ENCODE assay signal across 18 cellular contexts in the genomic region with DNA sequence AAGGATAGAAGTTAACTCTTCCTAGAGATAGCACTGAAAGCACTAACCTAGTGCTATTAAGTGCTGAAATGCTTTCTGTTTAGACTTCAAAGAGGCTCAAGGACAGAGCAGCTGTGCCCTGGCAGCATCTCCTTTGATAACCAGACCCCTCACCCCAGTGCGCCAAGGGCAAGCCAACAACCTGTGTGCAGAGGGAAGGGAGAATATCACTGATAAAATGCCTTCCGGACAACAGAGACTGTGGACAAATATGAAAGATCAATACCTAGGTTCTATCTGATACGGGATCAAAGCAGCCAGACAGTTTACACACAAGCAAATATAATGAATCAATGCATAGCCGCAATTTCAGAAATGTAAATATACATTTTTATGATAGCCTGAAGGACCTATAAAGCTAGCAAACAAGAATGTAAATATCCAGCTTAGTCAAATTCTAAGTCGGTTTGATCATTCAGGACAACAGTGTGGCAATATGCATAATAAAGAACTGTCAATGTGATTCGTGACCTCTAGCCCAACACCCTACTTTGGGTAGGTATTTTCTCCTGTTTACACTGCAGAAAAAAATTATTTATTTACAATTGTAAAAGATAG.
A peak's percentile ranks its signal among the peaks of the same experiment; 100 is the strongest.
DNase-seq lines count a peak whose midpoint lies in the region; ATAC-seq, FAIRE-seq and TF ChIP-seq lines count a peak whose summit lies in the region.
"Had no signal": no experiment of that assay in that cellular context is flagged by ENCODE, and none has a peak within 500 bp of the region (broad histone marks: within the 10 kb centered on the region; RNA-seq: fewer than 3 reads in every experiment).

No MANE protein-coding gene starts in this region.

- TF ChIP-seq RAD21 in H1 (IDR thresholded peaks at IDR 0.05 in 1 of 2, conservative IDR thresholded peaks at IDR 0.05 in 1 of 2; ENCODE audit: low read depth in 2 of 2, low read length in 2 of 2) = no peak

- no peaks in the 10 kb centered on the region for H3K23me2 ChIP-seq in H1 (ENCODE audit: low read depth, low read length)

- no peaks in the 10 kb centered on the region for H3K79me2 ChIP-seq in H1 (ENCODE audit: control insufficient read depth in 1 of 2, insufficient read depth in 2 of 2, low read length in 2 of 2)

- no peak overlapping the region for H3K4ac ChIP-seq in H1 (replicated peaks; ENCODE audit: insufficient read length, low read depth, low read length)

- no peak for ATAC-seq in effector memory CD8-positive, alpha-beta T cell (replicated peaks)

- H3K36me3 ChIP-seq in KOPT-K1 (ENCODE audit: insufficient read depth, low read length) (no peaks in the 10 kb centered on the region), H1 (ENCODE audit: control insufficient read depth in 2 of 4, insufficient read depth in 4 of 4, low read length in 3 of 4) (no peaks in the 10 kb centered on the region)
- H3K36me3 ChIP-seq: BLaER1 treated with 17β-estradiol and CSF1 and Interleukin-3, amounts not matched to agents 10 nM and 100 nM had no signal

- no peak overlapping the region for H3K27ac Mint-ChIP-seq in effector memory CD8-positive, alpha-beta T cell
- H3K27ac Mint-ChIP-seq: HFFc6 had no signal

- no peaks in the 10 kb centered on the region for H3K9me3 ChIP-seq in KOPT-K1 (ENCODE audit: insufficient read depth, low read length, poor library complexity, severe bottlenecking)
- H3K9me3 ChIP-seq in H1 (ENCODE audit: insufficient read depth in 2 of 2, low read depth in 1 of 2, low read length in 1 of 2) = no peaks in the 10 kb centered on the region

- H2BK120ac ChIP-seq in H1 (replicated peaks; ENCODE audit: low read depth, low read length) = no peak overlapping the region

- peak overlapping the region; percentile 54; the same call in 1 of the 2 replicates for H2BK15ac ChIP-seq in H1 (ENCODE audit: low read length)

- no peak for TF ChIP-seq POLR2A in H1 (IDR thresholded peaks at IDR 0.05; ENCODE audit: control extremely low read depth in 1 of 2, low read depth in 2 of 2, low read length in 2 of 2)

- 0 out of 2 replicates have a peak overlapping the region, but pooled peaks have one; percentile 57 for H2AK5ac ChIP-seq in H1 (ENCODE audit: low read depth, low read length)

- 0 out of 2 replicates have a peak overlapping the region, but pooled peaks have one; percentile 66 for H3K18ac ChIP-seq in H1 (ENCODE audit: extremely low read depth, low read length)

- no peak overlapping the region for H3K14ac ChIP-seq in H1 (ENCODE audit: insufficient read length)

- no peaks in the 10 kb centered on the region for H3K27me3 ChIP-seq in H1 (replicated peaks in 1 of 4; ENCODE audit: control insufficient read depth in 3 of 4, extremely low read depth in 1 of 4, insufficient read depth in 3 of 4, low read length in 3 of 4)
- H3K27me3 ChIP-seq: BLaER1 treated with 17β-estradiol and CSF1 and Interleukin-3, amounts not matched to agents 10 nM and 100 nM had no signal

- H3K4me2 ChIP-seq in H1 (ENCODE audit: insufficient read depth in 1 of 2, low read depth in 2 of 2, low read length in 2 of 2) = peak overlapping the region; percentile 30 to 33; a peak in 3 of 4 replicates
- H3K4me2 ChIP-seq: BLaER1 treated with 17β-estradiol and CSF1 and Interleukin-3, amounts not matched to agents 10 nM and 100 nM had no signal

- H3K4me3 ChIP-seq in H1 (ENCODE audit: extremely low read depth in 1 of 4, insufficient read depth in 2 of 4, low read depth in 3 of 4, low read length in 4 of 4) = no peak overlapping the region
- H3K4me3 ChIP-seq: BLaER1 treated with 17β-estradiol and CSF1 and Interleukin-3, amounts not matched to agents 10 nM and 100 nM had no signal

- no peak overlapping the region for H3K23ac ChIP-seq in H1 (ENCODE audit: insufficient read length)

- H3K79me1 ChIP-seq in H1 (ENCODE audit: low read depth, low read length) = no peaks in the 10 kb centered on the region

- H3K4me1 Mint-ChIP-seq in effector memory CD8-positive, alpha-beta T cell (ENCODE audit: low read depth in 2 of 2) = peaks cover 7 to 12% of the 10 kb centered on the region in 2 donors

- H3K27ac ChIP-seq in KOPT-K1 (ENCODE audit: low read depth, low read length, poor library complexity, severe bottlenecking) (peak overlapping the region; percentile 48), H1 (ENCODE audit: low read depth, low read length) (no peak overlapping the region)
- H3K27ac ChIP-seq: 22Rv1; BLaER1 treated with 17β-estradiol and CSF1 and Interleukin-3, amounts not matched to agents 10 nM and 100 nM had no signal

- no peaks in the 10 kb centered on the region for H3K9me3 Mint-ChIP-seq in effector memory CD8-positive, alpha-beta T cell
- H3K9me3 Mint-ChIP-seq: HFFc6 had no signal

- H3K56ac ChIP-seq in H1 (replicated peaks; ENCODE audit: insufficient read length, low read depth, low read length) = no peak overlapping the region

- POLR2A ChIA-PET in H1 (lab: Charles Lee; ENCODE audit: partially characterized antibody) = no interaction called here

- no peak overlapping the region for H2BK20ac ChIP-seq in H1 (ENCODE audit: low read length)

- H4K20me1 ChIP-seq in H1 (replicated peaks in 1 of 2; ENCODE audit: control insufficient read depth in 1 of 2, insufficient read depth in 2 of 2, low read length in 2 of 2) = no peaks in the 10 kb centered on the region
- H4K20me1 ChIP-seq: BLaER1 treated with 17β-estradiol and CSF1 and Interleukin-3, amounts not matched to agents 10 nM and 100 nM had no signal

- CTCF ChIA-PET in H1 (lab: Charles Lee; ENCODE audit: partially characterized antibody) = interaction anchor here (0.6 to 1.5 kb wide), 5 partner anchors 17 to 265 kb away, joined by 3 to 4 read pairs (median 4); no protein-coding TSS in a partner anchor

- H3K27me3 Mint-ChIP-seq in effector memory CD8-positive, alpha-beta T cell = peaks cover 30 to 37% of the 10 kb centered on the region in 2 donors

- 59% methylated on average over 6 of the region's 6 CpGs; no CpG with 5 or more reads in 1 of the 2 experiments for WGBS in H1 (ENCODE audit: extremely low coverage in 1 of 2, insufficient coverage in 1 of 2, insufficient read length in 1 of 2, insufficient replicate concordance in 2 of 2, low coverage in 1 of 2, low lambda C conversion rate in 2 of 2, missing lambda C conversion rate in 1 of 2), 2 experiments

- peaks cover 0 to 9% (median 8%) of the 10 kb centered on the region in 4 experiments; a peak in 5 of 7 replicates for H3K4me1 ChIP-seq in H1 (replicated peaks in 1 of 4; ENCODE audit: control insufficient read depth in 3 of 4, insufficient read depth in 4 of 4, low read length in 3 of 4)
- H3K4me1 ChIP-seq: BLaER1 treated with 17β-estradiol and CSF1 and Interleukin-3, amounts not matched to agents 10 nM and 100 nM had no signal

- H4K8ac ChIP-seq in H1 (ENCODE audit: extremely low read depth, insufficient read depth, low read length) = no peak overlapping the region

- no peak overlapping the region for H2BK12ac ChIP-seq in H1 (ENCODE audit: low read depth, low read length)

- no peak for TF ChIP-seq EP300 in H1 (IDR thresholded peaks at IDR 0.05; ENCODE audit: borderline replicate concordance in 1 of 2, low read depth in 2 of 2, low read length in 2 of 2)

- H4K5ac ChIP-seq in H1 (ENCODE audit: insufficient read length, low read depth, low read length) = no peak overlapping the region

- DNase-seq in NCI-H510A treated with DMSO at 0.1 percent for 48 hours (lab: John Stamatoyannopoulos, UW) (peak; percentile 13), NCI-H510A (lab: John Stamatoyannopoulos, UW) (no peak), H1 (ENCODE audit: low read depth in 1 of 2, low spot score in 2 of 2) (no peak), NCI-H1092 treated with DMSO at 0.1 percent for 48 hours (lab: John Stamatoyannopoulos, UW) (no peak), germinal center (ENCODE audit: low spot score) (no peak), NCI-H2196 treated with DMSO at 0.1 percent for 48 hours (lab: John Stamatoyannopoulos, UW; ENCODE audit: unreplicated experiment) (no peak)
- DNase-seq in effector memory CD8-positive, alpha-beta T cell = no peak
- DNase-seq: Calu3, HFFc6, IMR-90, NCI-H1092, NCI-H1694, NCI-H2107, NCI-H345, RPMI8226 had no signal

- no peak overlapping the region for H2AFZ ChIP-seq in H1 (ENCODE audit: low read length)

- no peak overlapping the region for H3K9ac ChIP-seq in H1 (replicated peaks in 1 of 4; ENCODE audit: extremely low read depth in 1 of 4, low read depth in 3 of 4, low read length in 3 of 4)
- H3K9ac ChIP-seq: BLaER1 treated with 17β-estradiol and CSF1 and Interleukin-3, amounts not matched to agents 10 nM and 100 nM had no signal

- H2BK5ac ChIP-seq in H1 (ENCODE audit: low read depth, low read length) = no peak overlapping the region; the same call in 1 of the 2 replicates

- H3K4me3 Mint-ChIP-seq in effector memory CD8-positive, alpha-beta T cell = no peak overlapping the region
- H3K4me3 Mint-ChIP-seq: HFFc6 had no signal

- no peak overlapping the region for H4K91ac ChIP-seq in H1 (replicated peaks; ENCODE audit: insufficient read length, low read length)

- no peak for TF ChIP-seq CTCF in H1 (IDR thresholded peaks at IDR 0.05; ENCODE audit: control extremely low read depth in 1 of 3, insufficient read depth in 1 of 3, low read depth in 1 of 3, low read length in 3 of 3)

- peaks cover 4% of the 10 kb centered on the region for H3K36me3 Mint-ChIP-seq in effector memory CD8-positive, alpha-beta T cell (ENCODE audit: insufficient read depth)

- FAIRE-seq in H1 (lab: Jason Lieb, UNC) = no peak

TF ChIP-seq in H1, 55 proteins besides CTCF, POLR2A, EP300 and RAD21:
- TF ChIP-seq HDAC6 (IDR thresholded peaks at IDR 0.05; ENCODE audit: low read depth, low read length) (no peak), NRF1 (IDR thresholded peaks at IDR 0.05; ENCODE audit: low read depth, low read length) (no peak)
